ENCODE assay signal across 8 cellular contexts in genomic region chr3:149536429-149536828, GRCh38.
A peak's percentile ranks its signal among the peaks of the same experiment; 100 is the strongest.
DNase-seq lines count a peak whose midpoint lies in the region; ATAC-seq, FAIRE-seq and TF ChIP-seq lines count a peak whose summit lies in the region.

No MANE protein-coding gene starts in this region.

- TF ChIP-seq RAD21 in K562 (CRISPR knock-in tag; conservative IDR thresholded peaks at IDR 0.05 in 1 of 2, IDR thresholded peaks at IDR 0.05 in 1 of 2): no peak

- no peak for ATAC-seq in K562
- peak; percentile 52 for ATAC-seq in sciatic nerve
- ATAC-seq in HG02759 (IDR thresholded peaks at IDR 0.05; ENCODE audit: unreplicated experiment): no peak
- no peak for ATAC-seq in GM21619 (IDR thresholded peaks at IDR 0.05; ENCODE audit: unreplicated experiment)

- H3K27ac ChIP-seq in K562 (ENCODE audit: extremely low read depth, low read depth, low read length) (no peak overlapping the region), iPS-18a (ENCODE audit: low read length) (no peak overlapping the region)

- H3K9me3 ChIP-seq in K562 (replicated peaks; ENCODE audit: control insufficient read depth, insufficient read depth, low read depth, low read length) (no peaks in the 10 kb centered on the region), iPS-18a (ENCODE audit: control insufficient read depth, low read depth, low read length) (no peaks in the 10 kb centered on the region)

- H3K4me2 ChIP-seq in K562 (ENCODE audit: insufficient read depth, low read length): no peak overlapping the region

- peaks cover 0 to 4% of the 10 kb centered on the region in 2 experiments; a peak in 2 of 5 replicates for H3K4me1 ChIP-seq in K562 (replicated peaks in 1 of 2; ENCODE audit: control insufficient read depth in 2 of 2, insufficient read depth in 2 of 2, low read length in 2 of 2)
- peaks cover 20% of the 10 kb centered on the region for H3K4me1 ChIP-seq in iPS-18a (ENCODE audit: control insufficient read depth, low read depth, low read length)

- H3K79me2 ChIP-seq in K562 (ENCODE audit: control insufficient read depth, insufficient read depth, low read length): no peaks in the 10 kb centered on the region

- BruUV-seq in K562 (replicated peaks; lab: Mats Ljungman, UMichigan): no TSS peak

- CTCF ChIA-PET in K562 (lab: Yijun Ruan, JAX; ENCODE audit: low intra/inter-chr PET ratio): no interaction called here

- H3K4me1 Mint-ChIP-seq in HFFc6 (ENCODE audit: low read depth): peaks cover 95% of the 10 kb centered on the region

- H3K27ac Mint-ChIP-seq in HFFc6: peak overlapping the region; percentile 84

- TF ChIP-seq CTCF in HFFc6 (IDR thresholded peaks at IDR 0.05) (no peak), K562 (IDR thresholded peaks at IDR 0.05 in 2 of 3, conservative IDR thresholded peaks at IDR 0.05 in 1 of 3; ENCODE audit: insufficient read depth in 2 of 3, low read depth in 1 of 3, low read length in 3 of 3) (no peak)

- H3K27me3 Mint-ChIP-seq in HFFc6 (ENCODE audit: insufficient read depth): no peaks in the 10 kb centered on the region

- POLR2A ChIA-PET in K562 (lab: Yijun Ruan, JAX): interaction anchor here (0.6 kb wide), 1 partner anchor 851 kb away, joined by 3 read pairs; no protein-coding TSS in a partner anchor

- no peak overlapping the region for H3K4me3 ChIP-seq in K562
- H3K4me3 ChIP-seq in iPS-18a (ENCODE audit: low read length): peak overlapping the region; percentile 16

- peaks cover 7 to 9% of the 10 kb centered on the region in 2 experiments; a peak in 2 of 5 replicates for H3K27me3 ChIP-seq in K562 (ENCODE audit: control insufficient read depth in 2 of 2, insufficient read depth in 2 of 2, low read length in 2 of 2)
- H3K27me3 ChIP-seq in iPS-18a (ENCODE audit: control insufficient read depth, insufficient read depth, low read length): no peaks in the 10 kb centered on the region

- no peak overlapping the region for H3K9ac ChIP-seq in K562 (ENCODE audit: insufficient read depth in 1 of 2, low read depth in 2 of 2, low read length in 2 of 2)
- no peak overlapping the region for H3K9ac ChIP-seq in iPS-18a (ENCODE audit: low read length)

- H3K9me3 Mint-ChIP-seq in HFFc6: no peaks in the 10 kb centered on the region

- no peak for TF ChIP-seq POLR2A in K562 (conservative IDR thresholded peaks at IDR 0.05)

- no peak for FAIRE-seq in K562 (lab: Jason Lieb, UNC)

- no peak for TF ChIP-seq EP300 in K562 (IDR thresholded peaks at IDR 0.05; ENCODE audit: low read length)

- in situ Hi-C loops in K562 (cut with MboI): no loop called here

- H4K20me1 ChIP-seq in K562 (replicated peaks; ENCODE audit: control insufficient read depth, insufficient read depth, low read length): no peaks in the 10 kb centered on the region

- H3K36me3 Mint-ChIP-seq in HFFc6 (ENCODE audit: low read depth): peaks cover 19% of the 10 kb centered on the region

- peak overlapping the region; percentile 55; the same call in 1 of the 2 replicates for H3K4me3 Mint-ChIP-seq in HFFc6

- WGBS in K562 (ENCODE audit: insufficient coverage, low coverage, missing lambda C conversion rate): 15% methylated on average over 7 of the region's 11 CpGs

- DNase-seq in HFFc6 (no peak), K562 (ENCODE audit: extremely low read depth in 1 of 4, low spot score in 3 of 4) (peak in 1 of 4 experiments; percentile 12), sciatic nerve (ENCODE audit: low spot score) (no peak), NK-92 (lab: John Stamatoyannopoulos, UW; ENCODE audit: unreplicated experiment) (no peak), NCI-H1436 treated with DMSO at 0.1 percent for 48 hours (lab: John Stamatoyannopoulos, UW) (no peak)

- intact Hi-C loops in K562 (cut with micrococcal nuclease): no loop called here
- intact Hi-C loops in sciatic nerve (cut with DNase I): no loop called here

- H3K36me3 ChIP-seq in K562 (ENCODE audit: control insufficient read depth, insufficient read depth, low read length) (no peaks in the 10 kb centered on the region), iPS-18a (ENCODE audit: control insufficient read depth, low read depth, low read length) (no peaks in the 10 kb centered on the region)

- H2AFZ ChIP-seq in K562 (ENCODE audit: low read depth, low read length): 0 out of 2 replicates have a peak overlapping the region, but pooled peaks have one; percentile 4

- no peaks in the 10 kb centered on the region for H3K9me1 ChIP-seq in K562 (ENCODE audit: control insufficient read depth, insufficient read depth, low read length)

TF ChIP-seq in K562, 482 proteins besides CTCF, POLR2A, EP300 and RAD21:
- TF ChIP-seq ZNF23 (CRISPR knock-in tag; IDR thresholded peaks at IDR 0.05) (no peak), MAFF (IDR thresholded peaks at IDR 0.05; ENCODE audit: low read length) (peak; percentile 51), RFX1 (IDR thresholded peaks at IDR 0.05) (peak; percentile 58), MAFG (tag; conservative IDR thresholded peaks at IDR 0.05) (peak; percentile 76), MAFK (IDR thresholded peaks at IDR 0.05; ENCODE audit: low read length) (peak; percentile 53; the same call in 1 of the 2 replicates), ZEB2 (IDR thresholded peaks at IDR 0.05) (no peak), C11orf30 (IDR thresholded peaks at IDR 0.05; ENCODE audit: low read depth) (peak; percentile 70), ZNF316 (IDR thresholded peaks at IDR 0.05) (peak; percentile 88), E4F1 (CRISPR knock-in tag; IDR thresholded peaks at IDR 0.05; ENCODE audit: borderline replicate concordance) (no peak)
